8 cellular contexts compared by ENCODE assay signal in genomic region chr22:19765477-19766234, GRCh38. TPM values are rescaled to one million over a fixed set of nuclear protein-coding genes. Genes with fewer than 3 reads are reported as not detected.
DNase-seq lines count a peak whose midpoint lies in the region; ATAC-seq and TF ChIP-seq lines count a peak whose summit lies in the region.

No MANE protein-coding gene starts in this region.

- H3K36me3 Mint-ChIP-seq in stimulated activated naive CD8-positive, alpha-beta T cell treated with anti-CD3 and anti-CD28 coated beads, Interleukin-15, Interleukin-2, amounts not matched to agents 100 ng/mL and 50 ng/mL, for 24 hours (ENCODE audit: low read depth) = no peaks in the 10 kb centered on the region
- H3K36me3 Mint-ChIP-seq in activated T-helper 17 cell treated with anti-CD3 and anti-CD28 coated beads, Interleukin-2, amount 50 U/mL, for 72 hours (ENCODE audit: low read depth) = no peaks in the 10 kb centered on the region

- H3K4me3 Mint-ChIP-seq in stimulated activated naive CD8-positive, alpha-beta T cell treated with anti-CD3 and anti-CD28 coated beads, Interleukin-15, Interleukin-2, amounts not matched to agents 100 ng/mL and 50 ng/mL, for 24 hours = peak overlapping the region; percentile 58
- peak overlapping the region; percentile 17 for H3K4me3 Mint-ChIP-seq in activated T-helper 17 cell treated with anti-CD3 and anti-CD28 coated beads, Interleukin-2, amount 50 U/mL, for 72 hours

- H3K4me1 ChIP-seq in left lung = peaks cover 13 to 38% of the 10 kb centered on the region in 2 donors
- H3K4me1 ChIP-seq in uterus = peaks cover 0 to 4% of the 10 kb centered on the region in 2 donors

- H3K4me3 ChIP-seq in left lung (peak overlapping the region in 1 of 2 donors; percentile 32), uterus (no peak overlapping the region)

- ATAC-seq in stimulated activated naive CD8-positive, alpha-beta T cell treated with anti-CD3 and anti-CD28 coated beads, Interleukin-15, Interleukin-2, amounts not matched to agents 100 U/mL and 50 U/mL, for 24 hours = no peak
- ATAC-seq in activated T-helper 17 cell treated with anti-CD3 and anti-CD28 coated beads, Interleukin-2, amount 50 U/mL, for 72 hours (replicated peaks) = no peak
- peak; percentile 20 for ATAC-seq in left lung

- H3K36me3 ChIP-seq in left lung (no peaks in the 10 kb centered on the region), uterus (no peaks in the 10 kb centered on the region)

- no peak for TF ChIP-seq CTCF in left lung (IDR thresholded peaks at IDR 0.05)
- TF ChIP-seq CTCF in uterus (IDR thresholded peaks at IDR 0.05) = no peak

- no peaks in the 10 kb centered on the region for H3K9me3 Mint-ChIP-seq in stimulated activated naive CD8-positive, alpha-beta T cell treated with anti-CD3 and anti-CD28 coated beads, Interleukin-15, Interleukin-2, amounts not matched to agents 100 ng/mL and 50 ng/mL, for 24 hours
- no peaks in the 10 kb centered on the region for H3K9me3 Mint-ChIP-seq in activated T-helper 17 cell treated with anti-CD3 and anti-CD28 coated beads, Interleukin-2, amount 50 U/mL, for 72 hours

- H3K27me3 ChIP-seq in left lung (peaks cover 85 to 98% of the 10 kb centered on the region in 2 donors), uterus (peaks cover 7 to 51% of the 10 kb centered on the region in 2 donors)

- H3K9me3 ChIP-seq in left lung (no peaks in the 10 kb centered on the region), uterus (no peaks in the 10 kb centered on the region)

- intact Hi-C loops in left lung (cut with DNase I) = no loop called here
- intact Hi-C loops in uterus (cut with DNase I; ENCODE audit: low total_unique reads) = no loop called here

- H3K4me1 Mint-ChIP-seq in stimulated activated naive CD8-positive, alpha-beta T cell treated with anti-CD3 and anti-CD28 coated beads, Interleukin-15, Interleukin-2, amounts not matched to agents 100 ng/mL and 50 ng/mL, for 24 hours (ENCODE audit: low read depth) = peaks cover 6% of the 10 kb centered on the region
- H3K4me1 Mint-ChIP-seq in activated T-helper 17 cell treated with anti-CD3 and anti-CD28 coated beads, Interleukin-2, amount 50 U/mL, for 72 hours = no peaks in the 10 kb centered on the region

- no peak for TF ChIP-seq POLR2A in uterus (IDR thresholded peaks at IDR 0.05)

- no peak for DNase-seq in stimulated activated naive CD8-positive, alpha-beta T cell treated with anti-CD3 and anti-CD28 coated beads, Interleukin-15, Interleukin-2, amounts not matched to agents 100 U/mL and 50 U/mL, for 24 hours
- DNase-seq in left lung (peak in 1 of 2 donors; percentile 78), cerebellar cortex (ENCODE audit: low spot score) (no peak), uterus (no peak), epidermal melanocyte (ENCODE audit: insufficient read length, low spot score) (no peak)
- no peak for DNase-seq in NK-92 treated with Interleukin-12 subunit alpha and Interleukin-12 subunit beta, amount 100 ng/mL, for 24 hours (lab: John Stamatoyannopoulos, UW)

- peaks cover 63% of the 10 kb centered on the region for H3K27me3 Mint-ChIP-seq in stimulated activated naive CD8-positive, alpha-beta T cell treated with anti-CD3 and anti-CD28 coated beads, Interleukin-15, Interleukin-2, amounts not matched to agents 100 ng/mL and 50 ng/mL, for 24 hours
- peaks cover 33% of the 10 kb centered on the region for H3K27me3 Mint-ChIP-seq in activated T-helper 17 cell treated with anti-CD3 and anti-CD28 coated beads, Interleukin-2, amount 50 U/mL, for 72 hours

- no peak overlapping the region for H3K27ac Mint-ChIP-seq in stimulated activated naive CD8-positive, alpha-beta T cell treated with anti-CD3 and anti-CD28 coated beads, Interleukin-15, Interleukin-2, amounts not matched to agents 100 ng/mL and 50 ng/mL, for 24 hours
- no peak overlapping the region for H3K27ac Mint-ChIP-seq in activated T-helper 17 cell treated with anti-CD3 and anti-CD28 coated beads, Interleukin-2, amount 50 U/mL, for 72 hours

- H3K27ac ChIP-seq in left lung = no peak overlapping the region
- H3K27ac ChIP-seq in uterus = no peak overlapping the region

RNA-seq across cellular contexts. Expression of gene TBX1, which starts 5.1 kb away (rescaled TPM):
- not detected for total RNA-seq in activated T-helper 17 cell treated with anti-CD3 and anti-CD28 coated beads, Interleukin-2, amount 50 U/mL, for 72 hours
- total RNA-seq in left lung = 10 to 100 TPM in 1 of 2 donors, 1 to 10 TPM in 1; 4.4 to 11.2 TPM
- 10 to 100 TPM in 2 of 4 donors, 1 to 10 TPM in 2; 1.0 to 23.2 (median 5.8) TPM for total RNA-seq in uterus

RNA-seq across cellular contexts. Expression of gene GP1BB, which starts 42.3 kb away (rescaled TPM):
- not detected for total RNA-seq in activated T-helper 17 cell treated with anti-CD3 and anti-CD28 coated beads, Interleukin-2, amount 50 U/mL, for 72 hours
- total RNA-seq in left lung (1 to 10 TPM in 1 of 2 donors, not detected in 1; 3.6 TPM), uterus (1 to 10 TPM in 2 of 4 donors, under 1 TPM in 1, not detected in 1; 0.76 to 7.4 (median 6.4) TPM)

RNA-seq across cellular contexts. Expression of gene SEPTIN5, which starts 51.4 kb away (rescaled TPM):
- under 1 TPM; 0.41 to 0.42 TPM for total RNA-seq in activated T-helper 17 cell treated with anti-CD3 and anti-CD28 coated beads, Interleukin-2, amount 50 U/mL, for 72 hours
- total RNA-seq in left lung (10 to 100 TPM; 14.6 to 20.3 TPM), uterus (10 to 100 TPM in 3 of 4 donors, 1 to 10 TPM in 1; 9.4 to 67.6 (median 25.3) TPM)

Comparison
In these comparisons a context has a peak if more than half of its experiments do, and no peak if none do; other contexts are left out.
1. RNA of gene SEPTIN5, which starts 51.4 kb away (total RNA-seq): 9.4 to 67.6 TPM in uterus and 14.6 to 20.3 TPM in left lung; 0.41 to 0.42 TPM in activated T-helper 17 cell treated with anti-CD3 and anti-CD28 coated beads, Interleukin-2, amount 50 U/mL, for 72 hours; every median in the first group is over 4 times any median in the second.